ENCODE assay signal across 19 cellular contexts in genomic region chr2:61182059-61182383, GRCh38. TPM values are rescaled to one million over a fixed set of nuclear protein-coding genes. Genes with fewer than 3 reads are reported as not detected.
DNase-seq lines count a peak whose midpoint lies in the region; TF ChIP-seq lines count a peak whose summit lies in the region.
"Had no signal": no experiment of that assay in that cellular context is flagged by ENCODE, and none has a peak within 500 bp of the region (broad histone marks: within the 10 kb centered on the region; RNA-seq: fewer than 3 reads in every experiment).

No MANE protein-coding gene starts in this region.

- H3K27me3 Mint-ChIP-seq in activated naive CD4-positive, alpha-beta T cell treated with anti-CD3 and anti-CD28 coated beads for 36 hours (ENCODE audit: low read depth), result no peaks in the 10 kb centered on the region

- DNase-seq in activated naive CD4-positive, alpha-beta T cell treated with anti-CD3 and anti-CD28 coated beads for 36 hours, result no peak
- DNase-seq in activated naive CD4-positive, alpha-beta T cell treated with Interleukin-2 at 50 U/mL for 16 hours, result no peak
- no peak for DNase-seq in hepatocyte (ENCODE audit: low spot score)
- no peak for DNase-seq in smooth muscle cell (lab: John Stamatoyannopoulos, UW; ENCODE audit: unreplicated experiment)
- no peak for DNase-seq in superior temporal gyrus (ENCODE audit: extremely low spot score)
- DNase-seq in adrenal gland, result no peak
- no peak for DNase-seq in right atrium auricular region (ENCODE audit: low spot score)
- DNase-seq: activated CD4-positive, CD25-positive, alpha-beta regulatory T cell; Calu3; cortex of kidney; GF-D8; H7; lower lobe of right lung; MM.1S; NCI-H2081; NCI-H748 treated with DMSO at 0.1 percent for 48 hours; T-helper 1 cell had no signal

- no peak for TF ChIP-seq POLR2A in adrenal gland (IDR thresholded peaks at IDR 0.05)

- H3K4me3 ChIP-seq in OCI-LY1 (ENCODE audit: low read depth, low read length, poor library complexity, severe bottlenecking) (no peak overlapping the region), hepatocyte (no peak overlapping the region), smooth muscle cell (no peak overlapping the region), adrenal gland (no peak overlapping the region), right atrium auricular region (no peak overlapping the region)
- H3K4me3 ChIP-seq: lower lobe of right lung had no signal

- no peaks in the 10 kb centered on the region for H3K27me3 ChIP-seq in OCI-LY1 (ENCODE audit: insufficient read depth, low read length)
- H3K27me3 ChIP-seq in hepatocyte, result no peaks in the 10 kb centered on the region
- H3K27me3 ChIP-seq in smooth muscle cell (ENCODE audit: low read depth), result no peaks in the 10 kb centered on the region
- no peaks in the 10 kb centered on the region for H3K27me3 ChIP-seq in adrenal gland
- H3K27me3 ChIP-seq in right atrium auricular region, result no peaks in the 10 kb centered on the region
- H3K27me3 ChIP-seq: neutrophil had no signal

- H3K9ac ChIP-seq in OCI-LY1 (ENCODE audit: low read length) (no peak overlapping the region; the same call in 1 of the 2 replicates), smooth muscle cell (ENCODE audit: low read depth) (no peak overlapping the region)

- H3K27ac ChIP-seq in OCI-LY1 (ENCODE audit: low read depth, low read length, poor library complexity, severe bottlenecking) (no peak overlapping the region), hepatocyte (no peak overlapping the region), smooth muscle cell (ENCODE audit: low read depth) (peak overlapping the region; percentile 21), adrenal gland (peak overlapping the region in 1 of 5 donors; percentile 58), right atrium auricular region (no peak overlapping the region)
- H3K27ac ChIP-seq: lower lobe of right lung, neutrophil had no signal

- H3K9me2 ChIP-seq in OCI-LY1 (ENCODE audit: low read depth, low read length) (no peaks in the 10 kb centered on the region), hepatocyte (replicated peaks; ENCODE audit: insufficient read depth) (no peaks in the 10 kb centered on the region)

- H3K36me3 Mint-ChIP-seq in activated naive CD4-positive, alpha-beta T cell treated with anti-CD3 and anti-CD28 coated beads for 36 hours (ENCODE audit: low read depth), result peaks cover 72% of the 10 kb centered on the region

- H3K9me3 ChIP-seq in OCI-LY1 (ENCODE audit: low read length) (no peaks in the 10 kb centered on the region), hepatocyte (ENCODE audit: low read depth) (no peaks in the 10 kb centered on the region), smooth muscle cell (replicated peaks; ENCODE audit: low read depth) (no peaks in the 10 kb centered on the region), adrenal gland (replicated peaks in 1 of 3) (no peaks in the 10 kb centered on the region), right atrium auricular region (no peaks in the 10 kb centered on the region)
- H3K9me3 ChIP-seq: lower lobe of right lung, neutrophil had no signal

- WGBS in hepatocyte (ENCODE audit: low lambda C conversion rate, missing lambda C conversion rate), result 84% methylated on average over 6 of the region's 6 CpGs
- WGBS in smooth muscle cell (ENCODE audit: low lambda C conversion rate), result 94% methylated on average over 6 of the region's 6 CpGs
- WGBS in adrenal gland, 4 donors, result 60 to 71% (median 67%) methylated on average over 6 of the region's 6 CpGs

- H3K4me2 ChIP-seq in OCI-LY1 (ENCODE audit: low read length) (peak overlapping the region; percentile 74; the same call in 1 of the 2 replicates), hepatocyte (peak overlapping the region; percentile 88), smooth muscle cell (peak overlapping the region; percentile 97)

- H2AFZ ChIP-seq in OCI-LY1 (ENCODE audit: low read length) (no peak overlapping the region), hepatocyte (no peak overlapping the region), smooth muscle cell (ENCODE audit: low read depth) (no peak overlapping the region)

- no peaks in the 10 kb centered on the region for H3K79me2 ChIP-seq in OCI-LY1 (ENCODE audit: insufficient read depth, low read length)
- H3K79me2 ChIP-seq in hepatocyte, result peaks cover 62% of the 10 kb centered on the region
- peaks cover 57% of the 10 kb centered on the region for H3K79me2 ChIP-seq in smooth muscle cell (ENCODE audit: low read depth)

- H3K4me3 Mint-ChIP-seq in activated naive CD4-positive, alpha-beta T cell treated with anti-CD3 and anti-CD28 coated beads for 36 hours, result no peak overlapping the region

- H3K27ac Mint-ChIP-seq in activated naive CD4-positive, alpha-beta T cell treated with anti-CD3 and anti-CD28 coated beads for 36 hours, result peak overlapping the region; percentile 70

- peaks cover 39% of the 10 kb centered on the region for H3K4me1 ChIP-seq in OCI-LY1 (ENCODE audit: insufficient read depth, low read length, severe bottlenecking)
- peaks cover 41% of the 10 kb centered on the region for H3K4me1 ChIP-seq in hepatocyte (ENCODE audit: insufficient read depth)
- peaks cover 25% of the 10 kb centered on the region for H3K4me1 ChIP-seq in smooth muscle cell (ENCODE audit: low read depth)
- H3K4me1 ChIP-seq in adrenal gland (replicated peaks in 1 of 2), result peaks cover 40 to 46% of the 10 kb centered on the region in 2 donors
- peaks cover 0 to 44% of the 10 kb centered on the region in 2 donors for H3K4me1 ChIP-seq in right atrium auricular region

- no peaks in the 10 kb centered on the region for H4K20me1 ChIP-seq in OCI-LY1 (ENCODE audit: insufficient read depth, low read length)
- H4K20me1 ChIP-seq in hepatocyte (ENCODE audit: insufficient read depth, poor library complexity, severe bottlenecking), result peaks cover 6% of the 10 kb centered on the region
- peaks cover 19% of the 10 kb centered on the region for H4K20me1 ChIP-seq in smooth muscle cell (ENCODE audit: low read depth)

- no peaks in the 10 kb centered on the region for H3K9me3 Mint-ChIP-seq in activated naive CD4-positive, alpha-beta T cell treated with anti-CD3 and anti-CD28 coated beads for 36 hours

- intact Hi-C loops in activated naive CD4-positive, alpha-beta T cell treated with anti-CD3 and anti-CD28 coated beads for 36 hours (cut with micrococcal nuclease), result no loop called here
- intact Hi-C loops in adrenal gland (cut with DNase I), result no loop called here

- CTCF ChIA-PET in activated naive CD4-positive, alpha-beta T cell treated with anti-CD3 and anti-CD28 coated beads for 36 hours (lab: Charles Lee), result interaction anchor here (0.6 kb wide), 1 partner anchor 161 kb away, joined by 4 read pairs; no protein-coding TSS in a partner anchor

- no peak for TF ChIP-seq CTCF in OCI-LY1 (IDR thresholded peaks at IDR 0.05; ENCODE audit: low read length)
- no peak for TF ChIP-seq CTCF in hepatocyte (IDR thresholded peaks at IDR 0.05; ENCODE audit: poor library complexity)
- no peak for TF ChIP-seq CTCF in smooth muscle cell (IDR thresholded peaks at IDR 0.05; ENCODE audit: borderline replicate concordance, insufficient read depth, poor library complexity, severe bottlenecking)
- no peak for TF ChIP-seq CTCF in adrenal gland (IDR thresholded peaks at IDR 0.05)
- no peak for TF ChIP-seq CTCF in right atrium auricular region (IDR thresholded peaks at IDR 0.05)

- H3F3A ChIP-seq in OCI-LY1 (ENCODE audit: insufficient read depth, low read length) (no peaks in the 10 kb centered on the region), smooth muscle cell (ENCODE audit: low read depth) (peaks cover 43% of the 10 kb centered on the region)

- H3K4me1 Mint-ChIP-seq in activated naive CD4-positive, alpha-beta T cell treated with anti-CD3 and anti-CD28 coated beads for 36 hours (ENCODE audit: low read depth), result peaks cover 67% of the 10 kb centered on the region

- H3K36me3 ChIP-seq in OCI-LY1 (ENCODE audit: insufficient read depth, low read length) (peaks cover 77% of the 10 kb centered on the region), hepatocyte (replicated peaks; ENCODE audit: insufficient read depth, low read depth) (no peaks in the 10 kb centered on the region), smooth muscle cell (ENCODE audit: low read depth) (peaks cover 34% of the 10 kb centered on the region), adrenal gland (replicated peaks in 1 of 2) (peaks cover 0 to 56% of the 10 kb centered on the region in 2 donors), right atrium auricular region (peaks cover 61% of the 10 kb centered on the region)

RNA-seq across cellular contexts. Expression of gene C2orf74, which starts 20.0 kb away (rescaled TPM):
- 10 to 100 TPM; 12.6 to 12.7 TPM for total RNA-seq in activated naive CD4-positive, alpha-beta T cell treated with anti-CD3 and anti-CD28 coated beads for 36 hours
- total RNA-seq in hepatocyte, result 5.1 and 6.2 TPM in 2 replicates
- 10.2 and 12.4 TPM in 2 replicates for polyA plus RNA-seq in hepatocyte
- 4.2 and 5.8 TPM in 2 replicates for total RNA-seq in smooth muscle cell
- polyA plus RNA-seq in smooth muscle cell, result 7.9 and 8.8 TPM in 2 replicates
- total RNA-seq in adrenal gland, result 10 to 100 TPM in 7 of 8 donors, 1 to 10 TPM in 1; 6.3 to 38.4 (median 28.0) TPM
- 10 to 100 TPM; 30.1 to 74.8 (median 46.2) TPM for polyA plus RNA-seq in adrenal gland
- 10 to 100 TPM; 28.0 to 51.3 TPM for total RNA-seq in right atrium auricular region
